8 cellular contexts compared by ENCODE assay signal in genomic region chr11:93784152-93784934, GRCh38. TPM values are rescaled to one million over a fixed set of nuclear protein-coding genes. Genes with fewer than 3 reads are reported as not detected.
A peak's percentile ranks its signal among the peaks of the same experiment; 100 is the strongest.
DNase-seq lines count a peak whose midpoint lies in the region; ATAC-seq lines count a peak whose summit lies in the region.

Gene MED17 (plus strand): TSS chr11:93784282. CDS start chr11:93784514, 232 bp downstream.

- peaks cover 27% of the 10 kb centered on the region for H3K36me3 Mint-ChIP-seq in activated T-helper 1 cell treated with anti-CD3 and anti-CD28 coated beads, Interleukin-12 subunit alpha, Interleukin-12 subunit beta, Interleukin-2, Interleukin-4 antibody, amounts not matched to agents 30 ng/mL and 10 ng/mL and 1 ng/mL, durations not matched to agents 14 hours and 24 hours and 36 hours (ENCODE audit: low read depth)
- peaks cover 0 to 13% of the 10 kb centered on the region in 2 donors for H3K36me3 Mint-ChIP-seq in naive B cell
- H3K36me3 Mint-ChIP-seq in stimulated activated memory B cell treated with anti-CD40 and anti-IgM and Interleukin-4, amounts not matched to agents 10 μg/mL and 1 μg/mL and 100 μg/mL, for 72 hours, result peaks cover 14% of the 10 kb centered on the region

- no peaks in the 10 kb centered on the region for H3K9me2 ChIP-seq in GM23248 (ENCODE audit: insufficient read depth)

- H2AFZ ChIP-seq in GM23248, result peak within 1 kb of the TSS; percentile 92

- peaks cover 8% of the 10 kb centered on the region; the same call in 1 of the 2 replicates for H4K20me1 ChIP-seq in GM23248 (ENCODE audit: insufficient read depth)

- peak within 1 kb of the TSS; percentile 92 for H3K27ac ChIP-seq in GM23248

- H3K79me2 ChIP-seq in GM23248 (ENCODE audit: insufficient read depth), result peaks cover 61% of the 10 kb centered on the region

- no peaks in the 10 kb centered on the region for H3F3A ChIP-seq in GM23248 (ENCODE audit: insufficient read depth)

- intact Hi-C loops in activated T-helper 1 cell treated with anti-CD3 and anti-CD28 coated beads, Interleukin-12 subunit alpha, Interleukin-12 subunit beta, Interleukin-2, Interleukin-4 antibody, amounts not matched to agents 30 ng/mL and 10 ng/mL and 1 ng/mL, durations not matched to agents 14 hours and 24 hours and 36 hours (cut with micrococcal nuclease), result loop anchor here (1.0 to 5.0 kb wide), 9 partner anchors 43 to 1303 kb away; partner anchors contain the start of genes ANKRD49, C11orf54, CEP295 and CWC15

- peaks cover 45% of the 10 kb centered on the region for H3K4me1 Mint-ChIP-seq in activated T-helper 1 cell treated with anti-CD3 and anti-CD28 coated beads, Interleukin-12 subunit alpha, Interleukin-12 subunit beta, Interleukin-2, Interleukin-4 antibody, amounts not matched to agents 30 ng/mL and 10 ng/mL and 1 ng/mL, durations not matched to agents 14 hours and 24 hours and 36 hours (ENCODE audit: low read depth)
- H3K4me1 Mint-ChIP-seq in naive B cell, result peaks cover 26 to 39% (median 37%) of the 10 kb centered on the region in 3 donors
- H3K4me1 Mint-ChIP-seq in stimulated activated memory B cell treated with anti-CD40 and anti-IgM and Interleukin-4, amounts not matched to agents 10 μg/mL and 1 μg/mL and 100 μg/mL, for 72 hours, result peaks cover 39% of the 10 kb centered on the region

- H3K27me3 ChIP-seq in GM23248 (replicated peaks; ENCODE audit: insufficient read depth), result no peaks in the 10 kb centered on the region

- peaks cover 20% of the 10 kb centered on the region for H3K36me3 ChIP-seq in GM23248 (ENCODE audit: low read depth)

- H3K4me2 ChIP-seq in GM23248 (ENCODE audit: unreplicated experiment), result peak within 1 kb of the TSS; percentile 82

- peaks cover 23% of the 10 kb centered on the region for H3K4me1 ChIP-seq in GM23248 (ENCODE audit: insufficient read depth)

- H3K4me3 ChIP-seq in GM23248, result peak within 1 kb of the TSS; percentile 94

- H3K9me3 ChIP-seq in GM23248 (ENCODE audit: low read depth), result no peaks in the 10 kb centered on the region

- peak within 1 kb of the TSS; percentile 88 for H3K27ac Mint-ChIP-seq in activated T-helper 1 cell treated with anti-CD3 and anti-CD28 coated beads, Interleukin-12 subunit alpha, Interleukin-12 subunit beta, Interleukin-2, Interleukin-4 antibody, amounts not matched to agents 30 ng/mL and 10 ng/mL and 1 ng/mL, durations not matched to agents 14 hours and 24 hours and 36 hours
- peak within 1 kb of the TSS; percentile 79 to 97 (median 90) for H3K27ac Mint-ChIP-seq in naive B cell
- H3K27ac Mint-ChIP-seq in stimulated activated memory B cell treated with anti-CD40 and anti-IgM and Interleukin-4, amounts not matched to agents 10 μg/mL and 1 μg/mL and 100 μg/mL, for 72 hours, result peak within 1 kb of the TSS; percentile 80

- H3K9me3 Mint-ChIP-seq in activated T-helper 1 cell treated with anti-CD3 and anti-CD28 coated beads, Interleukin-12 subunit alpha, Interleukin-12 subunit beta, Interleukin-2, Interleukin-4 antibody, amounts not matched to agents 30 ng/mL and 10 ng/mL and 1 ng/mL, durations not matched to agents 14 hours and 24 hours and 36 hours, result no peaks in the 10 kb centered on the region
- H3K9me3 Mint-ChIP-seq in naive B cell, result no peaks in the 10 kb centered on the region
- no peaks in the 10 kb centered on the region for H3K9me3 Mint-ChIP-seq in stimulated activated memory B cell treated with anti-CD40 and anti-IgM and Interleukin-4, amounts not matched to agents 10 μg/mL and 1 μg/mL and 100 μg/mL, for 72 hours

- in situ Hi-C loops in GM23248 (cut with MboI), result no loop called here

- H3K9ac ChIP-seq in GM23248, result peak within 1 kb of the TSS; percentile 98

- peak; percentile 93 for ATAC-seq in naive B cell (ENCODE audit: low read depth in 2 of 2)
- ATAC-seq in stimulated activated memory B cell treated with anti-CD40 and anti-IgM and Interleukin-4, amounts not matched to agents 10 μg/mL and 1 μg/mL and 100 μg/mL, for 72 hours, result peak; percentile 98

- H3K4me3 Mint-ChIP-seq in activated T-helper 1 cell treated with anti-CD3 and anti-CD28 coated beads, Interleukin-12 subunit alpha, Interleukin-12 subunit beta, Interleukin-2, Interleukin-4 antibody, amounts not matched to agents 30 ng/mL and 10 ng/mL and 1 ng/mL, durations not matched to agents 14 hours and 24 hours and 36 hours, result peak within 1 kb of the TSS; percentile 93
- peak within 1 kb of the TSS; percentile 90 to 100 (median 98) for H3K4me3 Mint-ChIP-seq in naive B cell
- H3K4me3 Mint-ChIP-seq in stimulated activated memory B cell treated with anti-CD40 and anti-IgM and Interleukin-4, amounts not matched to agents 10 μg/mL and 1 μg/mL and 100 μg/mL, for 72 hours, result peak within 1 kb of the TSS; percentile 87

- H3K27me3 Mint-ChIP-seq in activated T-helper 1 cell treated with anti-CD3 and anti-CD28 coated beads, Interleukin-12 subunit alpha, Interleukin-12 subunit beta, Interleukin-2, Interleukin-4 antibody, amounts not matched to agents 30 ng/mL and 10 ng/mL and 1 ng/mL, durations not matched to agents 14 hours and 24 hours and 36 hours (ENCODE audit: insufficient read depth), result no peaks in the 10 kb centered on the region
- no peaks in the 10 kb centered on the region for H3K27me3 Mint-ChIP-seq in naive B cell
- no peaks in the 10 kb centered on the region for H3K27me3 Mint-ChIP-seq in stimulated activated memory B cell treated with anti-CD40 and anti-IgM and Interleukin-4, amounts not matched to agents 10 μg/mL and 1 μg/mL and 100 μg/mL, for 72 hours

- DNase-seq in EH (ENCODE audit: low read depth) (peak; percentile 94), GM23248 (peak; percentile 98), Kasumi-1 (lab: John Stamatoyannopoulos, UW) (peak; percentile 95), RPMI7951 (ENCODE audit: low read depth) (peak; percentile 94), fibroblast of gingiva (ENCODE audit: low read depth) (peak; percentile 88), naive B cell (peak; percentile 81)
- peak; percentile 87 for DNase-seq in activated T-helper 1 cell treated with anti-CD3 and anti-CD28 coated beads, Interleukin-12 subunit alpha, Interleukin-12 subunit beta, Interleukin-2, Interleukin-4 antibody, amounts not matched to agents 30 ng/mL and 10 ng/mL and 1 ng/mL, durations not matched to agents 14 hours and 24 hours and 36 hours (ENCODE audit: low spot score)

- WGBS in GM23248 (ENCODE audit: low coverage in 1 of 2, low lambda C conversion rate in 2 of 2, missing lambda C conversion rate in 2 of 2), 2 experiments, result 1% methylated on average over 66 to 69 of the region's 72 CpGs

RNA-seq across cellular contexts. Expression of gene MED17, which starts in this region (rescaled TPM):
- 22.4 and 25.4 TPM in 2 replicates for total RNA-seq in GM23248 (2014; rRNA removed; shearing (Covaris generic))
- 19.5 and 22.2 TPM in 2 replicates for polyA plus RNA-seq in GM23248 (2016; fragmentation: Nextera tagmentation; extraction: Ambion mirVana)
- total RNA-seq in RPMI7951 (2014; rRNA removed; shearing (Covaris generic)), result 36.5 and 41.3 TPM in 2 replicates
- 55.8 and 59.4 TPM in 2 replicates for total RNA-seq in activated T-helper 1 cell treated with anti-CD3 and anti-CD28 coated beads, Interleukin-12 subunit alpha, Interleukin-12 subunit beta, Interleukin-2, Interleukin-4 antibody, amounts not matched to agents 30 ng/mL and 10 ng/mL and 1 ng/mL, durations not matched to agents 14 hours and 24 hours and 36 hours
- 10 to 100 TPM; 15.0 to 36.0 (median 19.2) TPM for polyA plus RNA-seq in naive B cell (ENCODE audit: low read depth in 6 of 6)

Comparison
In these comparisons a context has a peak if more than half of its experiments do, and no peak if none do; other contexts are left out.
1. Peak in every context shown above with its lines: DNase-seq, ATAC-seq, H3K4me3 ChIP-seq and H3K27ac ChIP-seq.